29 cellular contexts compared by ENCODE assay signal in genomic region chr15:57425842-57426241, GRCh38. TPM values are rescaled to one million over a fixed set of nuclear protein-coding genes. Genes with fewer than 3 reads are reported as not detected.
"Had no signal": no experiment of that assay in that cellular context is flagged by ENCODE, and none has a peak within 500 bp of the region (broad histone marks: within the 10 kb centered on the region; RNA-seq: fewer than 3 reads in every experiment).

No MANE protein-coding gene starts in this region.

- H3K36me3 Mint-ChIP-seq: activated naive CD4-positive, alpha-beta T cell treated with anti-CD3 and anti-CD28 coated beads, Interleukin-2, amount 10 ng/mL, durations not matched to agents 7 days and 5 days; activated naive CD4-positive, alpha-beta T cell treated with anti-CD3 and anti-CD28 coated beads, Interleukin-2, amount 50 U/mL, for 72 hours had no signal

- H3K27ac ChIP-seq: brain microvascular endothelial cell, colonic mucosa, epithelial cell of prostate, esophagus squamous epithelium, gastroesophageal sphincter had no signal

- H3K27me3 ChIP-seq: brain microvascular endothelial cell, colonic mucosa, esophagus squamous epithelium, gastroesophageal sphincter had no signal

- ATAC-seq: activated naive CD4-positive, alpha-beta T cell treated with anti-CD3 and anti-CD28 coated beads, Interleukin-2, amount 50 U/mL, for 72 hours; activated T-cell treated with anti-CD3 and anti-CD28 coated beads, Interleukin-2, amount 50 U/mL, for 72 hours; gastroesophageal sphincter; T-helper 17 cell had no signal

- DNase-seq: activated CD4-positive, alpha-beta memory T cell treated with anti-CD3 and anti-CD28 coated beads, Interleukin-2, amount 10 ng/mL, durations not matched to agents 7 days and 5 days; activated CD4-positive, alpha-beta T cell treated with anti-CD3 and anti-CD28 coated beads for 1 hour; activated CD4-positive, alpha-beta T cell treated with anti-CD3 and anti-CD28 coated beads for 4 hours; activated CD4-positive, alpha-beta T cell treated with anti-CD3 and anti-CD28 coated beads, Interleukin-2, amount 10 ng/mL, durations not matched to agents 7 days and 5 days; activated CD4-positive, alpha-beta T cell treated with anti-CD3 and anti-CD28 coated beads, Interleukin-2, amount 50 U/mL, for 4 hours; activated CD8-positive, alpha-beta memory T cell treated with anti-CD3 and anti-CD28 coated beads, Interleukin-2, amount 50 U/mL, for 48 hours; activated gamma-delta T cell; activated naive CD4-positive, alpha-beta T cell; activated naive CD4-positive, alpha-beta T cell treated with anti-CD3 and anti-CD28 coated beads, Interleukin-2, amount 10 ng/mL, durations not matched to agents 7 days and 5 days; activated T-cell treated with anti-CD3 and anti-CD28 coated beads for 4 hours; activated T-cell treated with anti-CD3 and anti-CD28 coated beads, Interleukin-2, amount 50 U/mL, for 24 hours; activated T-cell treated with anti-CD3 and anti-CD28 coated beads, Interleukin-2, amount 50 U/mL, for 72 hours; amniotic stem cell; anterior cingulate cortex; brain microvascular endothelial cell; central memory CD4-positive, alpha-beta T cell; cerebellar nuclear complex; colonic mucosa; effector CD8-positive, alpha-beta T cell; esophagus squamous epithelium; foreskin melanocyte; head of caudate nucleus; T-helper 1 cell; T-helper 17 cell; T1000 had no signal

- H3K4me1 ChIP-seq: esophagus squamous epithelium had no signal

- H3K27ac Mint-ChIP-seq: activated CD4-positive, alpha-beta memory T cell treated with anti-CD3 and anti-CD28 coated beads, Interleukin-2, amount 10 ng/mL, durations not matched to agents 7 days and 5 days; activated CD4-positive, alpha-beta T cell treated with anti-CD3 and anti-CD28 coated beads, Interleukin-2, amount 10 ng/mL, durations not matched to agents 7 days and 5 days; activated naive CD4-positive, alpha-beta T cell treated with anti-CD3 and anti-CD28 coated beads, Interleukin-2, amount 10 ng/mL, durations not matched to agents 7 days and 5 days; activated naive CD4-positive, alpha-beta T cell treated with anti-CD3 and anti-CD28 coated beads, Interleukin-2, amount 50 U/mL, for 72 hours; activated T-cell treated with anti-CD3 and anti-CD28 coated beads, Interleukin-2, amount 50 U/mL, for 24 hours; activated T-cell treated with anti-CD3 and anti-CD28 coated beads, Interleukin-2, amount 50 U/mL, for 72 hours; T-helper 17 cell; T-helper 2 cell treated with Interferon-gamma antibody and Interleukin-4, amounts not matched to agents 5 μg/mL and 100 μg/mL, for 36 hours had no signal

- H3K9me3 Mint-ChIP-seq: activated CD4-positive, alpha-beta memory T cell treated with anti-CD3 and anti-CD28 coated beads, Interleukin-2, amount 10 ng/mL, durations not matched to agents 7 days and 5 days; activated CD4-positive, alpha-beta T cell treated with anti-CD3 and anti-CD28 coated beads, Interleukin-2, amount 10 ng/mL, durations not matched to agents 7 days and 5 days; activated naive CD4-positive, alpha-beta T cell treated with anti-CD3 and anti-CD28 coated beads, Interleukin-2, amount 10 ng/mL, durations not matched to agents 7 days and 5 days; activated naive CD4-positive, alpha-beta T cell treated with anti-CD3 and anti-CD28 coated beads, Interleukin-2, amount 50 U/mL, for 72 hours; activated T-cell treated with anti-CD3 and anti-CD28 coated beads, Interleukin-2, amount 50 U/mL, for 24 hours; activated T-cell treated with anti-CD3 and anti-CD28 coated beads, Interleukin-2, amount 50 U/mL, for 72 hours; T-helper 2 cell treated with Interferon-gamma antibody and Interleukin-4, amounts not matched to agents 5 μg/mL and 100 μg/mL, for 36 hours had no signal

- H3K27me3 Mint-ChIP-seq: activated CD4-positive, alpha-beta T cell treated with anti-CD3 and anti-CD28 coated beads, Interleukin-2, amount 10 ng/mL, durations not matched to agents 7 days and 5 days had no signal

- H3K4me1 Mint-ChIP-seq: activated CD4-positive, alpha-beta memory T cell treated with anti-CD3 and anti-CD28 coated beads, Interleukin-2, amount 10 ng/mL, durations not matched to agents 7 days and 5 days; activated CD4-positive, alpha-beta T cell treated with anti-CD3 and anti-CD28 coated beads, Interleukin-2, amount 10 ng/mL, durations not matched to agents 7 days and 5 days; activated naive CD4-positive, alpha-beta T cell treated with anti-CD3 and anti-CD28 coated beads, Interleukin-2, amount 10 ng/mL, durations not matched to agents 7 days and 5 days; T-helper 17 cell had no signal

- H3K4me3 Mint-ChIP-seq: activated CD4-positive, alpha-beta memory T cell treated with anti-CD3 and anti-CD28 coated beads, Interleukin-2, amount 10 ng/mL, durations not matched to agents 7 days and 5 days; activated CD4-positive, alpha-beta T cell treated with anti-CD3 and anti-CD28 coated beads, Interleukin-2, amount 10 ng/mL, durations not matched to agents 7 days and 5 days; activated naive CD4-positive, alpha-beta T cell treated with anti-CD3 and anti-CD28 coated beads, Interleukin-2, amount 10 ng/mL, durations not matched to agents 7 days and 5 days; activated T-cell treated with anti-CD3 and anti-CD28 coated beads, Interleukin-2, amount 50 U/mL, for 24 hours; activated T-cell treated with anti-CD3 and anti-CD28 coated beads, Interleukin-2, amount 50 U/mL, for 72 hours; T-helper 17 cell; T-helper 2 cell treated with Interferon-gamma antibody and Interleukin-4, amounts not matched to agents 5 μg/mL and 100 μg/mL, for 36 hours had no signal

- H3K36me3 ChIP-seq: brain microvascular endothelial cell, colonic mucosa, esophagus squamous epithelium, gastroesophageal sphincter had no signal

- H3K9me3 ChIP-seq: colonic mucosa, esophagus squamous epithelium, gastroesophageal sphincter had no signal

- H3K4me3 ChIP-seq: colonic mucosa, esophagus squamous epithelium, gastroesophageal sphincter had no signal

RNA-seq across cellular contexts. Expression of gene CGNL1, which starts 49.5 kb away (rescaled TPM):
- total RNA-seq: activated CD4-positive, alpha-beta memory T cell treated with anti-CD3 and anti-CD28 coated beads, Interleukin-2, amount 10 ng/mL, durations not matched to agents 7 days and 5 days; activated CD4-positive, alpha-beta T cell treated with anti-CD3 and anti-CD28 coated beads, Interleukin-2, amount 10 ng/mL, durations not matched to agents 7 days and 5 days; activated naive CD4-positive, alpha-beta T cell treated with anti-CD3 and anti-CD28 coated beads, Interleukin-2, amount 50 U/mL, for 72 hours; activated T-cell treated with anti-CD3 and anti-CD28 coated beads, Interleukin-2, amount 50 U/mL, for 72 hours; T-helper 17 cell had no signal
